Comparison of ENCODE assay signal across 1 cellular context in genomic region chr5:132422720-132423442, GRCh38.
TF ChIP-seq lines count a peak whose summit lies in the region.

No MANE protein-coding gene starts in this region.

TF ChIP-seq in HepG2, 621 proteins besides CTCF, POLR2A, EP300 and RAD21 (continued from another document and continues in another):
- TF ChIP-seq ZXDC (CRISPR knock-in tag; IDR thresholded peaks at IDR 0.05) = no peak
- TF ChIP-seq LCORL (IDR thresholded peaks at IDR 0.05) = no peak
- TF ChIP-seq LCORL (CRISPR knock-in tag; IDR thresholded peaks at IDR 0.05) = peak; percentile 53; the same call in 1 of the 2 replicates
- peak; percentile 41; the same call in 1 of the 2 replicates for TF ChIP-seq PHF21A (CRISPR knock-in tag; IDR thresholded peaks at IDR 0.05)
- TF ChIP-seq NR2F6 (IDR thresholded peaks at IDR 0.05) = peak; percentile 72
- peak; percentile 79 for TF ChIP-seq NR2F6 (CRISPR knock-in tag; IDR thresholded peaks at IDR 0.05)
- no peak for TF ChIP-seq IKZF1 (IDR thresholded peaks at IDR 0.05)
- no peak for TF ChIP-seq CCAR2 (optimal IDR thresholded peaks at IDR 0.05; ENCODE audit: low read depth, low read length)
- no peak for TF ChIP-seq SAFB2 (CRISPR knock-in tag; IDR thresholded peaks at IDR 0.05; ENCODE audit: borderline replicate concordance, low read depth)
- no peak for TF ChIP-seq PAX8 (CRISPR knock-in tag; IDR thresholded peaks at IDR 0.05; ENCODE audit: borderline replicate concordance)
- peak; percentile 58; the same call in 1 of the 2 replicates for TF ChIP-seq HMG20A (CRISPR knock-in tag; IDR thresholded peaks at IDR 0.05; ENCODE audit: borderline replicate concordance)
- TF ChIP-seq, protein P1, sequence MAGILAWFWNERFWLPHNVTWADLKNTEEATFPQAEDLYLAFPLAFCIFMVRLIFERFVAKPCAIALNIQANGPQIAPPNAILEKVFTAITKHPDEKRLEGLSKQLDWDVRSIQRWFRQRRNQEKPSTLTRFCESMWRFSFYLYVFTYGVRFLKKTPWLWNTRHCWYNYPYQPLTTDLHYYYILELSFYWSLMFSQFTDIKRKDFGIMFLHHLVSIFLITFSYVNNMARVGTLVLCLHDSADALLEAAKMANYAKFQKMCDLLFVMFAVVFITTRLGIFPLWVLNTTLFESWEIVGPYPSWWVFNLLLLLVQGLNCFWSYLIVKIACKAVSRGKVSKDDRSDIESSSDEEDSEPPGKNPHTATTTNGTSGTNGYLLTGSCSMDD (CRISPR knock-in tag; IDR thresholded peaks at IDR 0.05) = no peak
- peak; percentile 57 for TF ChIP-seq FOXA3 (CRISPR knock-in tag; IDR thresholded peaks at IDR 0.05)
- TF ChIP-seq ZNF839 (CRISPR knock-in tag; IDR thresholded peaks at IDR 0.05; ENCODE audit: borderline replicate concordance) = no peak
- no peak for TF ChIP-seq ZNF891 (CRISPR knock-in tag; IDR thresholded peaks at IDR 0.05)
- TF ChIP-seq ZHX1 (CRISPR knock-in tag; IDR thresholded peaks at IDR 0.05; ENCODE audit: low read depth) = no peak
- peak; percentile 34; the same call in 1 of the 2 replicates for TF ChIP-seq TAF1 (CRISPR knock-in tag; IDR thresholded peaks at IDR 0.05)
- no peak for TF ChIP-seq ZNF878 (CRISPR knock-in tag; IDR thresholded peaks at IDR 0.05)
- peak; percentile 36 for TF ChIP-seq XRCC5 (optimal IDR thresholded peaks at IDR 0.05; ENCODE audit: low read length)
- no peak for TF ChIP-seq ELK4 (CRISPR knock-in tag; IDR thresholded peaks at IDR 0.05; ENCODE audit: borderline replicate concordance)
- TF ChIP-seq SETDB1 (CRISPR knock-in tag; IDR thresholded peaks at IDR 0.05; ENCODE audit: borderline replicate concordance) = no peak
- no peak for TF ChIP-seq ZNF816 (CRISPR knock-in tag; IDR thresholded peaks at IDR 0.05; ENCODE audit: borderline replicate concordance)
- TF ChIP-seq ZNF691 (CRISPR knock-in tag; IDR thresholded peaks at IDR 0.05; ENCODE audit: borderline replicate concordance, low read depth) = no peak
- TF ChIP-seq HOMEZ (CRISPR knock-in tag; IDR thresholded peaks at IDR 0.05; ENCODE audit: low read depth) = peak; percentile 73; the same call in 1 of the 2 replicates
- TF ChIP-seq IRF1 (CRISPR knock-in tag; IDR thresholded peaks at IDR 0.05; ENCODE audit: low read depth) = no peak
- no peak for TF ChIP-seq NFATC3 (CRISPR knock-in tag; IDR thresholded peaks at IDR 0.05)
- TF ChIP-seq ATF1 (CRISPR knock-in tag; IDR thresholded peaks at IDR 0.05) = no peak
- no peak for TF ChIP-seq HOXA7 (CRISPR knock-in tag; IDR thresholded peaks at IDR 0.05)
- TF ChIP-seq NFE2L2 (IDR thresholded peaks at IDR 0.05; ENCODE audit: low read length) = no peak
- TF ChIP-seq, protein P2, sequence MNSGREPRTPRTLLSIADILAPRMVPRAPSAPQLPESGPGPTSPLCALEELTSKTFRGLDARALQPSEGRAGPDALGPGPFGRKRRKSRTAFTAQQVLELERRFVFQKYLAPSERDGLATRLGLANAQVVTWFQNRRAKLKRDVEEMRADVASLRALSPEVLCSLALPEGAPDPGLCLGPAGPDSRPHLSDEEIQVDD (CRISPR knock-in tag; IDR thresholded peaks at IDR 0.05; ENCODE audit: borderline replicate concordance) = no peak
- peak; percentile 81 for TF ChIP-seq USF2 (IDR thresholded peaks at IDR 0.05; ENCODE audit: low read depth, low read length)
- TF ChIP-seq USF2 (CRISPR knock-in tag; IDR thresholded peaks at IDR 0.05; ENCODE audit: borderline replicate concordance) = peak; percentile 82; the same call in 1 of the 2 replicates
- no peak for TF ChIP-seq ZFP82 (CRISPR knock-in tag; IDR thresholded peaks at IDR 0.05; ENCODE audit: borderline replicate concordance)
- no peak for TF ChIP-seq POLR2G (IDR thresholded peaks at IDR 0.05; ENCODE audit: low read depth, low read length)
- no peak for TF ChIP-seq SYNCRIP (IDR thresholded peaks at IDR 0.05; ENCODE audit: insufficient read depth, low read depth, low read length)
- no peak for TF ChIP-seq ATF7 (IDR thresholded peaks at IDR 0.05)
- TF ChIP-seq ATF7 (CRISPR knock-in tag; IDR thresholded peaks at IDR 0.05) = no peak
- peak; percentile 76 for TF ChIP-seq SAP130 (CRISPR knock-in tag; IDR thresholded peaks at IDR 0.05; ENCODE audit: low read depth)
- TF ChIP-seq ZNF580 (CRISPR knock-in tag; IDR thresholded peaks at IDR 0.05; ENCODE audit: borderline replicate concordance, low read depth) = peak; percentile 18; the same call in 1 of the 2 replicates
- peak; percentile 63 for TF ChIP-seq DRAP1 (CRISPR knock-in tag; IDR thresholded peaks at IDR 0.05)
- TF ChIP-seq HNRNPH1 (optimal IDR thresholded peaks at IDR 0.05; ENCODE audit: low read depth, low read length) = no peak
- TF ChIP-seq AGO1 (IDR thresholded peaks at IDR 0.05; ENCODE audit: low read depth, low read length, poor library complexity, severe bottlenecking) = no peak
- TF ChIP-seq PAWR (CRISPR knock-in tag; IDR thresholded peaks at IDR 0.05; ENCODE audit: borderline replicate concordance) = no peak
- TF ChIP-seq HOXA3 (CRISPR knock-in tag; IDR thresholded peaks at IDR 0.05) = peak; percentile 41; the same call in 1 of the 2 replicates
- no peak for TF ChIP-seq ATF5 (CRISPR knock-in tag; IDR thresholded peaks at IDR 0.05; ENCODE audit: low read depth)
- no peak for TF ChIP-seq ZNF746 (CRISPR knock-in tag; IDR thresholded peaks at IDR 0.05)
- TF ChIP-seq, protein P3, sequence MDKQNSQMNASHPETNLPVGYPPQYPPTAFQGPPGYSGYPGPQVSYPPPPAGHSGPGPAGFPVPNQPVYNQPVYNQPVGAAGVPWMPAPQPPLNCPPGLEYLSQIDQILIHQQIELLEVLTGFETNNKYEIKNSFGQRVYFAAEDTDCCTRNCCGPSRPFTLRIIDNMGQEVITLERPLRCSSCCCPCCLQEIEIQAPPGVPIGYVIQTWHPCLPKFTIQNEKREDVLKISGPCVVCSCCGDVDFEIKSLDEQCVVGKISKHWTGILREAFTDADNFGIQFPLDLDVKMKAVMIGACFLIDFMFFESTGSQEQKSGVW (CRISPR knock-in tag; IDR thresholded peaks at IDR 0.05; ENCODE audit: borderline replicate concordance) = no peak
- TF ChIP-seq TBP (CRISPR knock-in tag; IDR thresholded peaks at IDR 0.05) = no peak
- TF ChIP-seq ZMAT5 (CRISPR knock-in tag; IDR thresholded peaks at IDR 0.05; ENCODE audit: borderline replicate concordance, low read depth) = no peak
- no peak for TF ChIP-seq TEAD3 (CRISPR knock-in tag; optimal IDR thresholded peaks at IDR 0.05; ENCODE audit: borderline replicate concordance)
- no peak for TF ChIP-seq ZNF33A (CRISPR knock-in tag; IDR thresholded peaks at IDR 0.05; ENCODE audit: borderline replicate concordance)
- TF ChIP-seq AKAP8 (CRISPR knock-in tag; IDR thresholded peaks at IDR 0.05) = no peak
- no peak for TF ChIP-seq PCBP2 (optimal IDR thresholded peaks at IDR 0.05; ENCODE audit: low read depth, low read length, poor library complexity, severe bottlenecking)
- TF ChIP-seq TRIM24 (CRISPR knock-in tag; IDR thresholded peaks at IDR 0.05) = no peak
- no peak for TF ChIP-seq PRMT3 (CRISPR knock-in tag; IDR thresholded peaks at IDR 0.05; ENCODE audit: borderline replicate concordance, low read depth)
